1 cellular context compared by ENCODE assay signal in the genomic region with DNA sequence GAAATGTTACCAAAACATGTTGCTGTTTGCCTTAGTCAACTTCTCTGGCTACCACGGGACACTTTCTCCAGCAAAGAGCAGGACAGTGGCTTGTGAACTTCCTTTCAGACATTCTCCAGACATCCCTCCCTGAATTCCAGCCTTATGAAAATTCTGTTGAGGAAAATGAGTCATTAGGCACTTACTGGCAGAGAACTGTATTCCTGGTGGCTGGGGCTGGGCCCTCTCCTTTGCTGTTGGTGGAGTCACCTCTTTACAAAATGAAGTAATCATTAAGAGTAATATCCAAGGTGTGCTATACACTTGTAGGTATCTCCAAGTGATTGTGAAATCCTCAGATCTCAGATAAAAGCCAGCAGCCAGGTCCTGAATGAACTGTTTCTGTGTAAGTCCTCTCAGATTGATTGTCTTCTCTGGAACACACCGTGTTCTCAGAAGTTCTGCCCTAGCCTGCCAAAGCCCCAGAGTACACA.
A peak's percentile ranks its signal among the peaks of the same experiment; 100 is the strongest.
TF ChIP-seq lines count a peak whose summit lies in the region.

No MANE protein-coding gene starts in this region.

TF ChIP-seq in IMR-90, 13 proteins besides CTCF, POLR2A, EP300 and RAD21 (continued from another document):
- TF ChIP-seq BHLHE40 (IDR thresholded peaks at IDR 0.05; ENCODE audit: low read depth, low read length): 0 out of 2 replicates have a peak, but pooled peaks have one; percentile 8
- peak; percentile 87 for TF ChIP-seq CEBPB (IDR thresholded peaks at IDR 0.05; ENCODE audit: low read depth, low read length)
- TF ChIP-seq MAZ (IDR thresholded peaks at IDR 0.05; ENCODE audit: borderline replicate concordance, low read depth, low read length): peak; percentile 50; the same call in 1 of the 2 replicates
- TF ChIP-seq MXI1 (IDR thresholded peaks at IDR 0.05; ENCODE audit: borderline replicate concordance, low read depth, low read length): no peak
- peak; percentile 86 for TF ChIP-seq FOS (IDR thresholded peaks at IDR 0.05; ENCODE audit: low read depth, low read length)
- no peak for TF ChIP-seq CHD1 (IDR thresholded peaks at IDR 0.05; ENCODE audit: low read depth, low read length)
- TF ChIP-seq, protein P1, sequence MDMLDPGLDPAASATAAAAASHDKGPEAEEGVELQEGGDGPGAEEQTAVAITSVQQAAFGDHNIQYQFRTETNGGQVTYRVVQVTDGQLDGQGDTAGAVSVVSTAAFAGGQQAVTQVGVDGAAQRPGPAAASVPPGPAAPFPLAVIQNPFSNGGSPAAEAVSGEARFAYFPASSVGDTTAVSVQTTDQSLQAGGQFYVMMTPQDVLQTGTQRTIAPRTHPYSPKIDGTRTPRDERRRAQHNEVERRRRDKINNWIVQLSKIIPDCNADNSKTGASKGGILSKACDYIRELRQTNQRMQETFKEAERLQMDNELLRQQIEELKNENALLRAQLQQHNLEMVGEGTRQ (IDR thresholded peaks at IDR 0.05; ENCODE audit: low read depth, low read length): no peak
- no peak for TF ChIP-seq SMC3 (IDR thresholded peaks at IDR 0.05; ENCODE audit: low read depth, low read length)
- no peak for TF ChIP-seq MAFK (IDR thresholded peaks at IDR 0.05; ENCODE audit: low read depth, low read length)
TF ChIP-seq in IMR-90: peak in this region for 5.
